In the genomic region with DNA sequence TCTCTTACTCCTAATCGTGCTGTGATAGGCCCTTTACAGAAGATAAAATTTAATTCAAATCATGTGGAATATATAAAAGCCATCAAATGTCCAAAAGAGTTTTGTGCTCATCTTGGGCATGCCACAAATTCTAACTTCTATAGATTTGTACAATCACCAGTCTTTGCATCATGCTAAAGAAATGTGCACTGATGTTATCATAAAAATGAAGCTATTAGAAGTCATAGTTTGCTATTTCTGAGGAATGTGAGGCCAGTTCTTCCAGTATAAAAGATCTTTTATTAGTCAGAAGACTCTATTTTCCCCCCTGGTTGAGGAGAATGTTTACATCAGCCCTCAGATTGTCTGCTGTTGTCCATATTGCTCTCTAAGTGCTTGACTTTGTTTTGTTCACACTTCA, we compare ENCODE assay signal across 10 cellular contexts. TPM values are rescaled to one million over a fixed set of nuclear protein-coding genes. Genes with fewer than 3 reads are reported as not detected.
DNase-seq lines count a peak whose midpoint lies in the region; ATAC-seq and TF ChIP-seq lines count a peak whose summit lies in the region.
"Had no signal": no experiment of that assay in that cellular context is flagged by ENCODE, and none has a peak within 500 bp of the region (broad histone marks: within the 10 kb centered on the region; RNA-seq: fewer than 3 reads in every experiment).

No MANE protein-coding gene starts in this region.

- intact Hi-C loops in Calu3 (cut with micrococcal nuclease; ENCODE audit: unreplicated experiment) = no loop called here
- intact Hi-C loops in esophagus muscularis mucosa (cut with DNase I) = loop anchor here (5.0 kb wide), 1 partner anchor 38 kb away; no protein-coding TSS in a partner anchor
- intact Hi-C loops in sigmoid colon (cut with DNase I) = loop anchor here (2.0 kb wide), 1 partner anchor 79 kb away; the partner anchor contains the start of gene ICE2
- intact Hi-C loops in CD14-positive monocyte (cut with micrococcal nuclease) = loop anchor here (5.0 to 10.0 kb wide), 3 partner anchors 45 to 713 kb away; partner anchors contain the start of gene BNIP2 (in 1 of the 2)

- no peaks in the 10 kb centered on the region for H3K9me3 Mint-ChIP-seq in Calu3 (ENCODE audit: low read depth, unreplicated experiment)
- H3K9me3 Mint-ChIP-seq in stimulated activated naive CD8-positive, alpha-beta T cell treated with anti-CD3 and anti-CD28 coated beads, Interleukin-15, amount 100 ng/mL, for 72 hours = no peaks in the 10 kb centered on the region
- no peaks in the 10 kb centered on the region for H3K9me3 Mint-ChIP-seq in CD14-positive monocyte

- no TSS peak for BruUV-seq in Calu3 (replicated peaks; lab: Mats Ljungman, UMichigan)

- CTCF ChIA-PET in Calu3 (lab: Charles Lee) = interaction anchor here (0.9 to 3.2 kb wide), 3 partner anchors 8 to 44 kb away, joined by 4 to 16 read pairs (median 7); no protein-coding TSS in a partner anchor

- ATAC-seq in stimulated activated naive CD8-positive, alpha-beta T cell treated with anti-CD3 and anti-CD28 coated beads, Interleukin-15, amount 100 ng/mL, for 72 hours = no peak
- ATAC-seq in HG03460 (IDR thresholded peaks at IDR 0.05; ENCODE audit: unreplicated experiment) = no peak

- H3K4me3 ChIP-seq in esophagus muscularis mucosa (no peak overlapping the region), sigmoid colon (no peak overlapping the region)

- TF ChIP-seq CTCF in Calu3 (IDR thresholded peaks at IDR 0.05; ENCODE audit: unreplicated experiment) = no peak
- no peak for TF ChIP-seq CTCF in esophagus muscularis mucosa (IDR thresholded peaks at IDR 0.05)
- no peak for TF ChIP-seq CTCF in sigmoid colon (IDR thresholded peaks at IDR 0.05)
- no peak for TF ChIP-seq CTCF in CD14-positive monocyte (IDR thresholded peaks at IDR 0.05)

- H3K27ac Mint-ChIP-seq in Calu3 (ENCODE audit: unreplicated experiment) = peak overlapping the region; percentile 99
- no peak overlapping the region for H3K27ac Mint-ChIP-seq in stimulated activated naive CD8-positive, alpha-beta T cell treated with anti-CD3 and anti-CD28 coated beads, Interleukin-15, amount 100 ng/mL, for 72 hours
- H3K27ac Mint-ChIP-seq in CD14-positive monocyte = no peak overlapping the region

- peaks cover 19 to 37% (median 32%) of the 10 kb centered on the region in 4 donors for H3K4me1 ChIP-seq in esophagus muscularis mucosa
- H3K4me1 ChIP-seq in sigmoid colon = peaks cover 3 to 26% (median 18%) of the 10 kb centered on the region in 4 donors

- H3K4me1 Mint-ChIP-seq in Calu3 (ENCODE audit: low read depth, unreplicated experiment) (peaks cover 55% of the 10 kb centered on the region), CD14-positive monocyte (peaks cover 33% of the 10 kb centered on the region)
- H3K4me1 Mint-ChIP-seq in stimulated activated naive CD8-positive, alpha-beta T cell treated with anti-CD3 and anti-CD28 coated beads, Interleukin-15, amount 100 ng/mL, for 72 hours = peaks cover 30% of the 10 kb centered on the region

- TF ChIP-seq EP300 in esophagus muscularis mucosa (IDR thresholded peaks at IDR 0.05) (no peak), sigmoid colon (IDR thresholded peaks at IDR 0.05) (no peak)

- H3K27me3 Mint-ChIP-seq in Calu3 (ENCODE audit: unreplicated experiment) (peaks cover 13% of the 10 kb centered on the region), CD14-positive monocyte (ENCODE audit: low read depth in 3 of 3) (peaks cover 0 to 6% (median 4%) of the 10 kb centered on the region in 3 donors)
- H3K27me3 Mint-ChIP-seq in stimulated activated naive CD8-positive, alpha-beta T cell treated with anti-CD3 and anti-CD28 coated beads, Interleukin-15, amount 100 ng/mL, for 72 hours = no peaks in the 10 kb centered on the region

- H3K27me3 ChIP-seq in esophagus muscularis mucosa = no peaks in the 10 kb centered on the region
- no peaks in the 10 kb centered on the region for H3K27me3 ChIP-seq in sigmoid colon

- H3K36me3 Mint-ChIP-seq in Calu3 (ENCODE audit: insufficient read depth, unreplicated experiment) (peaks cover 50% of the 10 kb centered on the region), CD14-positive monocyte (peaks cover 7 to 23% of the 10 kb centered on the region in 2 donors)

- H3K36me3 ChIP-seq in esophagus muscularis mucosa (peaks cover 0 to 12% (median 2%) of the 10 kb centered on the region in 4 donors), sigmoid colon (no peaks in the 10 kb centered on the region)

- no peak for TF ChIP-seq POLR2A in esophagus muscularis mucosa (IDR thresholded peaks at IDR 0.05; ENCODE audit: low read depth)
- no peak for TF ChIP-seq POLR2A in sigmoid colon (IDR thresholded peaks at IDR 0.05)

- H3K27ac ChIP-seq in esophagus muscularis mucosa (replicated peaks in 1 of 4) (peak overlapping the region; percentile 21 to 93 (median 54)), sigmoid colon (peak overlapping the region; percentile 95 to 99 (median 98))

- H3K9me3 ChIP-seq in esophagus muscularis mucosa = no peaks in the 10 kb centered on the region
- no peaks in the 10 kb centered on the region for H3K9me3 ChIP-seq in sigmoid colon

- DNase-seq in Calu3 (no peak), RKO (ENCODE audit: low spot score) (peak; percentile 35), esophagus muscularis mucosa (ENCODE audit: extremely low spot score) (no peak), sigmoid colon (no peak), NCI-H82 treated with DMSO at 0.1 percent for 48 hours (lab: John Stamatoyannopoulos, UW; ENCODE audit: unreplicated experiment) (no peak), CD14-positive monocyte (ENCODE audit: low spot score) (no peak)
- DNase-seq in stimulated activated naive CD8-positive, alpha-beta T cell treated with anti-CD3 and anti-CD28 coated beads, Interleukin-15, amount 100 ng/mL, for 72 hours = no peak
- DNase-seq: activated T-cell treated with anti-CD3 and anti-CD28 coated beads, Interleukin-2, amount 50 U/mL, for 48 hours; DMS153 had no signal

- WGBS in esophagus muscularis mucosa = 81% methylated on average over 1 of the region's 1 CpG
- 79 to 83% methylated on average over 1 of the region's 1 CpG for WGBS in sigmoid colon, 2 donors

- H3K4me3 Mint-ChIP-seq in Calu3 (ENCODE audit: low read depth, unreplicated experiment) (peak overlapping the region; percentile 86), CD14-positive monocyte (no peak overlapping the region)
- H3K4me3 Mint-ChIP-seq in stimulated activated naive CD8-positive, alpha-beta T cell treated with anti-CD3 and anti-CD28 coated beads, Interleukin-15, amount 100 ng/mL, for 72 hours = no peak overlapping the region

RNA-seq across cellular contexts. Expression of gene ANXA2, which starts 2.1 kb away (rescaled TPM):
- total RNA-seq in Calu3 (2022) (3,100 and 3,305 TPM in 2 replicates), esophagus muscularis mucosa (100 to 1,000 TPM; 333 to 606 (median 406) TPM), sigmoid colon (100 to 1,000 TPM; 157 to 366 (median 214) TPM)
- polyA plus RNA-seq in sigmoid colon (1,000 to 10,000 TPM in 2 of 3 donors, 100 to 1,000 TPM in 1; 900 to 3,307 (median 1,912) TPM), CD14-positive monocyte (1,000 to 10,000 TPM; 2,046 to 2,079 TPM)
